ENCODE assay signal across 8 cellular contexts in genomic region chr15:32029409-32029861, GRCh38. TPM values are rescaled to one million over a fixed set of nuclear protein-coding genes. Genes with fewer than 3 reads are reported as not detected.
DNase-seq lines count a peak whose midpoint lies in the region; ATAC-seq lines count a peak whose summit lies in the region.

No MANE protein-coding gene starts in this region.

- H3K4me1 ChIP-seq in SJCRH30 (peaks cover 10% of the 10 kb centered on the region; the same call in 1 of the 2 replicates), rectal smooth muscle tissue (ENCODE audit: control insufficient read depth, insufficient read depth, low read length) (no peaks in the 10 kb centered on the region)

- peak; percentile 49 for DNase-seq in DMS53 (lab: John Stamatoyannopoulos, UW)
- no peak for DNase-seq in DMS53 treated with DMSO at 0.1 percent for 48 hours (lab: John Stamatoyannopoulos, UW; ENCODE audit: unreplicated experiment)
- DNase-seq in SJCRH30 = peak; percentile 77 to 84
- peak; percentile 38 for DNase-seq in left ventricle myocardium superior
- DNase-seq in stimulated activated CD4-positive, alpha-beta T cell treated with anti-CD3 and anti-CD28 coated beads, Interleukin-2, amount 100 ng/mL, for 48 hours = no peak
- no peak for DNase-seq in activated naive CD4-positive, alpha-beta T cell treated with Interleukin-2 at 50 U/mL for 16 hours

- H3K27ac ChIP-seq in SJCRH30 (peak overlapping the region; percentile 51; the same call in 1 of the 2 replicates), rectal smooth muscle tissue (ENCODE audit: low read depth, low read length) (no peak overlapping the region)

- H3K4me3 ChIP-seq in SJCRH30 = peak overlapping the region; percentile 74
- peak overlapping the region; percentile 63 for H3K4me3 ChIP-seq in rectal smooth muscle tissue (ENCODE audit: low read length)

- ATAC-seq in left ventricle myocardium superior (peak; percentile 75), GM21381 (IDR thresholded peaks at IDR 0.05; ENCODE audit: unreplicated experiment) (no peak)

- intact Hi-C loops in left ventricle myocardium superior (cut with micrococcal nuclease) = no loop called here

- H3K9me3 ChIP-seq in SJCRH30 (replicated peaks) = no peaks in the 10 kb centered on the region

- H3K36me3 ChIP-seq in SJCRH30 = no peaks in the 10 kb centered on the region
- H3K36me3 ChIP-seq in rectal smooth muscle tissue (ENCODE audit: control insufficient read depth, insufficient read depth, low read length) = no peaks in the 10 kb centered on the region

- H3K27me3 ChIP-seq in SJCRH30 (no peaks in the 10 kb centered on the region), rectal smooth muscle tissue (ENCODE audit: control insufficient read depth, insufficient read depth, low read length) (peaks cover 5% of the 10 kb centered on the region)

- H3K9ac ChIP-seq in rectal smooth muscle tissue (ENCODE audit: low read length) = no peak overlapping the region

RNA-seq across cellular contexts. Expression of gene CHRNA7, which starts 0.9 kb away (rescaled TPM):
- total RNA-seq in SJCRH30 (2014; rRNA removed; shearing (Covaris generic)) = 7.7 and 8.9 TPM in 2 replicates
- 0.55 TPM for total RNA-seq in left ventricle myocardium superior

Comparison
In these comparisons a context has a peak if more than half of its experiments do, and no peak if none do; other contexts are left out.
1. DNase-seq: peak in DMS53 (single experiment), SJCRH30 (2 of 2) and left ventricle myocardium superior (single experiment); none in DMS53 treated with DMSO at 0.1 percent for 48 hours (single experiment), stimulated activated CD4-positive, alpha-beta T cell treated with anti-CD3 and anti-CD28 coated beads, Interleukin-2, amount 100 ng/mL, for 48 hours (0 of 2) and activated naive CD4-positive, alpha-beta T cell treated with Interleukin-2 at 50 U/mL for 16 hours (single experiment).